ENCODE assay signal across 26 cellular contexts in genomic region chr16:15837761-15838160, GRCh38. TPM values are rescaled to one million over a fixed set of nuclear protein-coding genes. Genes with fewer than 3 reads are reported as not detected.
"Had no signal": no experiment of that assay in that cellular context is flagged by ENCODE, and none has a peak within 500 bp of the region (broad histone marks: within the 10 kb centered on the region; RNA-seq: fewer than 3 reads in every experiment).

No MANE protein-coding gene starts in this region.

- H3K36me3 ChIP-seq: SJCRH30 had no signal

- H3K27me3 ChIP-seq: body of pancreas, SJCRH30 had no signal

- H3K4me3 ChIP-seq: body of pancreas, SJCRH30 had no signal

- H3K27ac ChIP-seq: body of pancreas, KMS-11, SJCRH30, VCaP had no signal

- DNase-seq: activated CD4-positive, alpha-beta T cell treated with anti-CD3 and anti-CD28 coated beads for 36 hours; activated CD4-positive, alpha-beta T cell treated with anti-CD3 and anti-CD28 coated beads, Interleukin-2, amount 50 U/mL, for 1 hour; activated CD8-positive, alpha-beta memory T cell treated with anti-CD3 and anti-CD28 coated beads, Interleukin-2, amount 50 U/mL, for 4 hours; activated CD8-positive, alpha-beta T cell treated with anti-CD3 and anti-CD28 coated beads for 36 hours; activated T-cell treated with anti-CD3 and anti-CD28 coated beads, Interleukin-2, amount 50 U/mL, for 72 hours; body of pancreas; NCI-H1092 treated with DMSO at 0.1 percent for 48 hours; NCI-H1417 treated with DMSO at 0.1 percent for 48 hours; NCI-H1694; NCI-H2029; NCI-H345; NCI-H510A; NCI-H526 treated with DMSO at 0.1 percent for 48 hours; NCI-H82; OCI-M1; Right ventricle myocardium superior; RPMI8226; SJCRH30; SK-N-SH; T-helper 1 cell had no signal

- H3K4me1 ChIP-seq: body of pancreas, SJCRH30 had no signal

- H3K9me3 ChIP-seq: body of pancreas, SJCRH30, SK-N-SH had no signal

- ATAC-seq: activated CD4-positive, alpha-beta T cell treated with anti-CD3 and anti-CD28 coated beads for 36 hours; activated CD8-positive, alpha-beta T cell treated with anti-CD3 and anti-CD28 coated beads for 36 hours; activated T-cell treated with anti-CD3 and anti-CD28 coated beads, Interleukin-2, amount 50 U/mL, for 72 hours; body of pancreas; Panc1 had no signal

RNA-seq across cellular contexts. Expression of gene MYH11, which starts 19.1 kb away (rescaled TPM):
- total RNA-seq: activated CD4-positive, alpha-beta T cell treated with anti-CD3 and anti-CD28 coated beads for 36 hours; activated CD8-positive, alpha-beta T cell treated with anti-CD3 and anti-CD28 coated beads for 36 hours; activated T-cell treated with anti-CD3 and anti-CD28 coated beads, Interleukin-2, amount 50 U/mL, for 72 hours; activated T-helper 2 cell treated with anti-CD3 and anti-CD28 coated beads, Interferon-gamma antibody, Interleukin-2, Interleukin-4, amounts not matched to agents 10 μg/mL and 5 μg/mL and 100 μg/mL, durations not matched to agents 14 hours and 24 hours and 36 hours; MCF 10A; T-helper 2 cell treated with Interferon-gamma antibody and Interleukin-4, amounts not matched to agents 100 ng/mL and 5 ng/mL, for 36 hours had no signal
